Comparison of ENCODE assay signal across 10 cellular contexts in the genomic region with DNA sequence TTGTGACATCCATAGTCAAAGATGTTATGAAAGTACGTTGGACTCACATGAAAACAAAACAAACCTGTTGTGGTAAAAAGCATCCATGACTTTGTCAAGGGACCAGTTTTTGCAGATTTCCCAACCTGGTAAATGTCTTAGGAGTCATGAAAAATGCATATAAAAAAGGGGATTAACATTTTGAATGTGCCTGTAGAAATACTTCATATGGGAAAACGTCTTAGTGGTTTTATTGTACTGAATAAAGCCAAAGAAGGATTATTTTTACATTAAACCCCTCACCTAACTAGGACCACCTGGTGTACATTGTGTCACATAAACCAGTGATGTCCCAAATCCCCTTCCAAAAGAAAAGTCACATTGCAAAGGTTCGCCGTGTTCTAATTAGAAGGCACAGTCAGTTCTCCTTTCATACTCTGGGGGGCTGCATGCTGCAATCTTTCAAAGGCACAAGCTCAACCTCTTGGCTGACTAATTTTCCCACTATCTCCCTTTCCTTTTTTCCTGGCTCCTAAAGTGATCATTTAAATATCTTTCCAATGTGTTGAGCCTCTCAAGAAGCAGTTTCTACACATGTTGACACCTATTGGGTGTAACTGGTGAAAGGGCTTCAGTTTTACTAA.
A peak's percentile ranks its signal among the peaks of the same experiment; 100 is the strongest.
DNase-seq lines count a peak whose midpoint lies in the region; ATAC-seq and TF ChIP-seq lines count a peak whose summit lies in the region.
"Had no signal": no experiment of that assay in that cellular context is flagged by ENCODE, and none has a peak within 500 bp of the region (broad histone marks: within the 10 kb centered on the region; RNA-seq: fewer than 3 reads in every experiment).

No MANE protein-coding gene starts in this region.

- TF ChIP-seq EP300 in neural cell (conservative IDR thresholded peaks at IDR 0.05; ENCODE audit: poor library complexity, severe bottlenecking) = no peak

- no peaks in the 10 kb centered on the region for H3K36me3 Mint-ChIP-seq in activated T-helper 2 cell treated with anti-CD3 and anti-CD28 coated beads, Interferon-gamma antibody, Interleukin-2, Interleukin-4, amounts not matched to agents 10 μg/mL and 5 μg/mL and 100 μg/mL, durations not matched to agents 14 hours and 24 hours and 36 hours (ENCODE audit: low read depth)
- no peaks in the 10 kb centered on the region for H3K36me3 Mint-ChIP-seq in activated T-cell treated with anti-CD3 and anti-CD28 coated beads, Interleukin-2, amount 50 U/mL, for 24 hours (ENCODE audit: low read depth)

- no peak overlapping the region for H2AFZ ChIP-seq in neural cell (ENCODE audit: low read depth, low read length)

- H3K27ac Mint-ChIP-seq in activated T-helper 2 cell treated with anti-CD3 and anti-CD28 coated beads, Interferon-gamma antibody, Interleukin-2, Interleukin-4, amounts not matched to agents 10 μg/mL and 5 μg/mL and 100 μg/mL, durations not matched to agents 14 hours and 24 hours and 36 hours = no peak overlapping the region
- no peak overlapping the region for H3K27ac Mint-ChIP-seq in activated T-cell treated with anti-CD3 and anti-CD28 coated beads, Interleukin-2, amount 50 U/mL, for 24 hours

- ATAC-seq in GM21515 (IDR thresholded peaks at IDR 0.05; ENCODE audit: unreplicated experiment) = no peak
- ATAC-seq: mucosa of descending colon had no signal

- no peaks in the 10 kb centered on the region for H3K9me2 ChIP-seq in neural cell (ENCODE audit: insufficient read depth, low read length)

- H3K4me3 Mint-ChIP-seq in activated T-helper 2 cell treated with anti-CD3 and anti-CD28 coated beads, Interferon-gamma antibody, Interleukin-2, Interleukin-4, amounts not matched to agents 10 μg/mL and 5 μg/mL and 100 μg/mL, durations not matched to agents 14 hours and 24 hours and 36 hours (ENCODE audit: low read depth) = no peak overlapping the region
- no peak overlapping the region for H3K4me3 Mint-ChIP-seq in activated T-cell treated with anti-CD3 and anti-CD28 coated beads, Interleukin-2, amount 50 U/mL, for 24 hours

- H3F3A ChIP-seq in neural cell (ENCODE audit: insufficient read depth, low read length, poor library complexity, severe bottlenecking) = no peaks in the 10 kb centered on the region

- H3K9ac ChIP-seq in neural cell (ENCODE audit: low read length) = no peak overlapping the region

- H3K4me1 Mint-ChIP-seq in activated T-helper 2 cell treated with anti-CD3 and anti-CD28 coated beads, Interferon-gamma antibody, Interleukin-2, Interleukin-4, amounts not matched to agents 10 μg/mL and 5 μg/mL and 100 μg/mL, durations not matched to agents 14 hours and 24 hours and 36 hours (ENCODE audit: low read depth) = no peaks in the 10 kb centered on the region
- H3K4me1 Mint-ChIP-seq in activated T-cell treated with anti-CD3 and anti-CD28 coated beads, Interleukin-2, amount 50 U/mL, for 24 hours (ENCODE audit: low read depth) = no peaks in the 10 kb centered on the region

- H3K9me3 Mint-ChIP-seq in activated T-helper 2 cell treated with anti-CD3 and anti-CD28 coated beads, Interferon-gamma antibody, Interleukin-2, Interleukin-4, amounts not matched to agents 10 μg/mL and 5 μg/mL and 100 μg/mL, durations not matched to agents 14 hours and 24 hours and 36 hours = no peaks in the 10 kb centered on the region
- no peaks in the 10 kb centered on the region for H3K9me3 Mint-ChIP-seq in activated T-cell treated with anti-CD3 and anti-CD28 coated beads, Interleukin-2, amount 50 U/mL, for 24 hours

- peak; percentile 47 for TF ChIP-seq RAD21 in neural cell (conservative IDR thresholded peaks at IDR 0.05)

- peak; percentile 45 for DNase-seq in EH (ENCODE audit: low read depth)
- peak; percentile 15 for DNase-seq in M059J (ENCODE audit: low read depth)
- peak; percentile 22 for DNase-seq in cerebellar cortex (ENCODE audit: low spot score)
- no peak for DNase-seq in activated T-helper 2 cell treated with anti-CD3 and anti-CD28 coated beads, Interferon-gamma antibody, Interleukin-2, Interleukin-4, amounts not matched to agents 10 μg/mL and 5 μg/mL and 100 μg/mL, durations not matched to agents 14 hours and 24 hours and 36 hours (ENCODE audit: low spot score)
- DNase-seq in activated T-cell treated with anti-CD3 and anti-CD28 coated beads, Interleukin-2, amount 50 U/mL, for 24 hours = no peak
- DNase-seq in NCI-H2081 treated with DMSO at 0.1 percent for 48 hours (lab: John Stamatoyannopoulos, UW) = no peak
- DNase-seq: colonic mucosa had no signal

- H3K27me3 ChIP-seq in neural cell (ENCODE audit: insufficient read depth, low read depth, low read length) = no peaks in the 10 kb centered on the region
- H3K27me3 ChIP-seq: colonic mucosa had no signal

- H3K27ac ChIP-seq in neural cell (ENCODE audit: low read length) = no peak overlapping the region
- H3K27ac ChIP-seq: colonic mucosa had no signal

- no peaks in the 10 kb centered on the region for H3K9me3 ChIP-seq in neural cell (ENCODE audit: low read length)
- H3K9me3 ChIP-seq: colonic mucosa, mucosa of descending colon had no signal

- TF ChIP-seq CTCF in neural cell (IDR thresholded peaks at IDR 0.05; ENCODE audit: poor library complexity, severe bottlenecking) = peak; percentile 45

- no peaks in the 10 kb centered on the region for H3K79me2 ChIP-seq in neural cell (replicated peaks; ENCODE audit: insufficient read depth, low read length)

- H4K20me1 ChIP-seq in neural cell (ENCODE audit: insufficient read depth) = no peaks in the 10 kb centered on the region

- H3K27me3 Mint-ChIP-seq in activated T-helper 2 cell treated with anti-CD3 and anti-CD28 coated beads, Interferon-gamma antibody, Interleukin-2, Interleukin-4, amounts not matched to agents 10 μg/mL and 5 μg/mL and 100 μg/mL, durations not matched to agents 14 hours and 24 hours and 36 hours (ENCODE audit: low read depth) = no peaks in the 10 kb centered on the region
- no peaks in the 10 kb centered on the region for H3K27me3 Mint-ChIP-seq in activated T-cell treated with anti-CD3 and anti-CD28 coated beads, Interleukin-2, amount 50 U/mL, for 24 hours

- H3K36me3 ChIP-seq in neural cell (ENCODE audit: insufficient read depth, low read length) = no peaks in the 10 kb centered on the region
- H3K36me3 ChIP-seq: colonic mucosa had no signal

- no peak overlapping the region for H3K4me3 ChIP-seq in neural cell (ENCODE audit: low read length)
- H3K4me3 ChIP-seq: colonic mucosa, mucosa of descending colon had no signal

- intact Hi-C loops in activated T-helper 2 cell treated with anti-CD3 and anti-CD28 coated beads, Interferon-gamma antibody, Interleukin-2, Interleukin-4, amounts not matched to agents 10 μg/mL and 5 μg/mL and 100 μg/mL, durations not matched to agents 14 hours and 24 hours and 36 hours (cut with micrococcal nuclease) = no loop called here

- no peak overlapping the region for H3K4me2 ChIP-seq in neural cell (ENCODE audit: low read length)

TF ChIP-seq in neural cell, 6 proteins besides CTCF, POLR2A, EP300 and RAD21:
- TF ChIP-seq SMC3 (conservative IDR thresholded peaks at IDR 0.05; ENCODE audit: poor library complexity) (no peak), POLR2AphosphoS5 (IDR thresholded peaks at IDR 0.05) (no peak), EZH2 (IDR thresholded peaks at IDR 0.05; ENCODE audit: borderline replicate concordance, insufficient read depth, low read length, poor library complexity, severe bottlenecking) (no peak), MXI1 (conservative IDR thresholded peaks at IDR 0.05; ENCODE audit: poor library complexity, severe bottlenecking) (no peak), TAF1 (IDR thresholded peaks at IDR 0.05; ENCODE audit: low read depth) (no peak)
- TF ChIP-seq, protein P1, sequence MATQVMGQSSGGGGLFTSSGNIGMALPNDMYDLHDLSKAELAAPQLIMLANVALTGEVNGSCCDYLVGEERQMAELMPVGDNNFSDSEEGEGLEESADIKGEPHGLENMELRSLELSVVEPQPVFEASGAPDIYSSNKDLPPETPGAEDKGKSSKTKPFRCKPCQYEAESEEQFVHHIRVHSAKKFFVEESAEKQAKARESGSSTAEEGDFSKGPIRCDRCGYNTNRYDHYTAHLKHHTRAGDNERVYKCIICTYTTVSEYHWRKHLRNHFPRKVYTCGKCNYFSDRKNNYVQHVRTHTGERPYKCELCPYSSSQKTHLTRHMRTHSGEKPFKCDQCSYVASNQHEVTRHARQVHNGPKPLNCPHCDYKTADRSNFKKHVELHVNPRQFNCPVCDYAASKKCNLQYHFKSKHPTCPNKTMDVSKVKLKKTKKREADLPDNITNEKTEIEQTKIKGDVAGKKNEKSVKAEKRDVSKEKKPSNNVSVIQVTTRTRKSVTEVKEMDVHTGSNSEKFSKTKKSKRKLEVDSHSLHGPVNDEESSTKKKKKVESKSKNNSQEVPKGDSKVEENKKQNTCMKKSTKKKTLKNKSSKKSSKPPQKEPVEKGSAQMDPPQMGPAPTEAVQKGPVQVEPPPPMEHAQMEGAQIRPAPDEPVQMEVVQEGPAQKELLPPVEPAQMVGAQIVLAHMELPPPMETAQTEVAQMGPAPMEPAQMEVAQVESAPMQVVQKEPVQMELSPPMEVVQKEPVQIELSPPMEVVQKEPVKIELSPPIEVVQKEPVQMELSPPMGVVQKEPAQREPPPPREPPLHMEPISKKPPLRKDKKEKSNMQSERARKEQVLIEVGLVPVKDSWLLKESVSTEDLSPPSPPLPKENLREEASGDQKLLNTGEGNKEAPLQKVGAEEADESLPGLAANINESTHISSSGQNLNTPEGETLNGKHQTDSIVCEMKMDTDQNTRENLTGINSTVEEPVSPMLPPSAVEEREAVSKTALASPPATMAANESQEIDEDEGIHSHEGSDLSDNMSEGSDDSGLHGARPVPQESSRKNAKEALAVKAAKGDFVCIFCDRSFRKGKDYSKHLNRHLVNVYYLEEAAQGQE (IDR thresholded peaks at IDR 0.05; ENCODE audit: borderline replicate concordance) = no peak

Comparison
In these comparisons a context has a peak if more than half of its experiments do, and no peak if none do; other contexts are left out.
1. DNase-seq: peak in EH (single experiment), M059J (single experiment) and cerebellar cortex (single experiment); none in activated T-helper 2 cell treated with anti-CD3 and anti-CD28 coated beads, Interferon-gamma antibody, Interleukin-2, Interleukin-4, amounts not matched to agents 10 μg/mL and 5 μg/mL and 100 μg/mL, durations not matched to agents 14 hours and 24 hours and 36 hours (single experiment), activated T-cell treated with anti-CD3 and anti-CD28 coated beads, Interleukin-2, amount 50 U/mL, for 24 hours (single experiment) and NCI-H2081 treated with DMSO at 0.1 percent for 48 hours (single experiment).